Comparison of ENCODE assay signal across 1 cellular context in the genomic region with DNA sequence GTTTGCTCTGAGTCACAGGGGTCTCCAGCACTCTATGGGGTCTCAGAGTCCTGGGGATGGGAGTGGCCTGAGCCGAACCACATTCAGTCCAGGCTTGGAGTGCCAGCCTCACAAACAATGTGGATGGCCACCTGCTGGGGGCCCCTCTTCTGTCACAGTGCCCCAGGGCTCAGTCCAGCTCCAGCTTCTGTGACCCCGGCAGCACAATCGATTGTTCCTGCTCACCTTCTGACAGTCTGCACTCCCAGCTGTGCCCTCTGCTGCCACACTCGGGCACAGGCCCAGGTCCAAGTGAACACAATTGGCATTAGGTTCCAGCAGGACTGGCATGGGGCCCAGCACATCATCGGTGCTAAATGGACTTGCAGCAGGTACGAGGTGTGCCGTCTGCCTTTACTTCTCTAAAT.
TF ChIP-seq lines count a peak whose summit lies in the region.

No MANE protein-coding gene starts in this region.

TF ChIP-seq in SK-N-SH treated with all-trans-retinoic acid at 6 μM for 48 hours, 23 proteins besides CTCF, POLR2A, EP300 and RAD21 (continued from another document):
- TF ChIP-seq ZNF565 (CRISPR knock-in tag; conservative IDR thresholded peaks at IDR 0.05; ENCODE audit: low read depth) (no peak), ZNF8 (CRISPR knock-in tag; IDR thresholded peaks at IDR 0.05) (no peak), ZFP3 (CRISPR knock-in tag; IDR thresholded peaks at IDR 0.05) (no peak), ZFP30 (CRISPR knock-in tag; IDR thresholded peaks at IDR 0.05) (no peak), SNAI2 (CRISPR knock-in tag; IDR thresholded peaks at IDR 0.05) (no peak)
